In the genomic region with DNA sequence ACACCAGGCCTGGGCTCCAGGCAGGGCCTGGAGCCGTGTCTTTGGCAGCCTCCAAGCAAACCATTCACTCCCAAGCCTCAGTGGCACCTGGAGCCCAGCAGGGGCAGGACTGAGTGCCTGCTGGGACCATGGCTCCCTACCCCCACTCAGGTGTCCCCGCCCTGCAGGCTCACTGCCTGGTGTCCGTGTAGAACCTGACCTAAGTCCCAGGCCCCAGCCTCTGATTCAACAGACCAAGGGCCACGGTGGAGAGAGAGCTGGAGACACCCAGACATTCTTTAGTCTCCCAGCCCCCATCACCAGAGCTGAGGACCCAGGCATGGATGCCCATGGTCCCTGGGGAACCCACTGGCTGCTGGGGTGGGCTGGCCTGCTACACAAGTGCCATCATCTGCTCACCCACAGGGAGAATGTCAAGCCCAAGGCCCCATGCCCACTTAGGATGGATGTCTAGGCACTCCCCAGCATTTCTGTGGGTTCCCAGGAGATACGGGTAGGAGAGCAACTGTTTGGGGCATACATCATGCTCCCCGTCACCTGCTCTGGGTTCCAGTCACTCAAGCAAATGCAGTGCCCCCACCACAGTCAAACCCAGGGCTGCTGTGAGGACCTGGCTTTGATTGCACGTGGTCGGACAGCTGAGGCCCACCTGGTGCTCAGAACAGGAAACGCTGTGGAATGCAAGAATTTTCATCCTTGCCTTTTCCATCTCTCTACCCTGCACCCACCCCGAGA, we compare ENCODE assay signal across 12 cellular contexts. TPM values are rescaled to one million over a fixed set of nuclear protein-coding genes. Genes with fewer than 3 reads are reported as not detected.
DNase-seq lines count a peak whose midpoint lies in the region; ATAC-seq and TF ChIP-seq lines count a peak whose summit lies in the region.
"Had no signal": no experiment of that assay in that cellular context is flagged by ENCODE, and none has a peak within 500 bp of the region (broad histone marks: within the 10 kb centered on the region; RNA-seq: fewer than 3 reads in every experiment).

No MANE protein-coding gene starts in this region.

- H3K79me2 ChIP-seq in hepatocyte: no peaks in the 10 kb centered on the region

- WGBS in hepatocyte (ENCODE audit: low lambda C conversion rate, missing lambda C conversion rate): 75% methylated on average over 9 of the region's 10 CpGs

- no peaks in the 10 kb centered on the region for H3K9me3 Mint-ChIP-seq in activated naive CD4-positive, alpha-beta T cell treated with anti-CD3 and anti-CD28 coated beads, Interleukin-2, amount 50 U/mL, for 24 hours

- H3K27me3 Mint-ChIP-seq in activated naive CD4-positive, alpha-beta T cell treated with anti-CD3 and anti-CD28 coated beads, Interleukin-2, amount 50 U/mL, for 24 hours: no peaks in the 10 kb centered on the region

- no peak overlapping the region for H3K4me2 ChIP-seq in hepatocyte

- H4K20me1 ChIP-seq in hepatocyte (ENCODE audit: insufficient read depth, poor library complexity, severe bottlenecking): no peaks in the 10 kb centered on the region

- H3K9me3 ChIP-seq in hepatocyte (ENCODE audit: low read depth): no peaks in the 10 kb centered on the region
- H3K9me3 ChIP-seq: thyroid gland had no signal

- no peak overlapping the region for H3K4me3 Mint-ChIP-seq in activated naive CD4-positive, alpha-beta T cell treated with anti-CD3 and anti-CD28 coated beads, Interleukin-2, amount 50 U/mL, for 24 hours

- peaks cover 4% of the 10 kb centered on the region for H3K36me3 Mint-ChIP-seq in activated naive CD4-positive, alpha-beta T cell treated with anti-CD3 and anti-CD28 coated beads, Interleukin-2, amount 50 U/mL, for 24 hours

- CTCF ChIA-PET in RWPE1 (lab: Yijun Ruan, JAX): interaction anchor here (0.5 to 1.3 kb wide), 4 partner anchors 9 to 283 kb away, joined by 3 to 4 read pairs (median 4); no protein-coding TSS in a partner anchor

- H3K27ac ChIP-seq in RWPE1 (peak overlapping the region; percentile 93), hepatocyte (no peak overlapping the region), temporal lobe (ENCODE audit: low read depth, low read length) (peak overlapping the region; percentile 44)
- H3K27ac ChIP-seq: heart left ventricle, thyroid gland had no signal

- peaks cover 11% of the 10 kb centered on the region for H3K4me1 Mint-ChIP-seq in activated naive CD4-positive, alpha-beta T cell treated with anti-CD3 and anti-CD28 coated beads, Interleukin-2, amount 50 U/mL, for 24 hours

- peaks cover 3% of the 10 kb centered on the region for H3K4me1 ChIP-seq in hepatocyte (ENCODE audit: insufficient read depth)

- no peak overlapping the region for H3K4me3 ChIP-seq in hepatocyte
- H3K4me3 ChIP-seq: coronary artery, heart left ventricle, thyroid gland had no signal

- H3K27me3 ChIP-seq in hepatocyte: no peaks in the 10 kb centered on the region
- H3K27me3 ChIP-seq: heart left ventricle, thyroid gland had no signal

- no peak for ATAC-seq in GM18873 (IDR thresholded peaks at IDR 0.05; ENCODE audit: low FRiP score, unreplicated experiment)
- ATAC-seq in GM21367 (IDR thresholded peaks at IDR 0.05; ENCODE audit: unreplicated experiment): no peak
- ATAC-seq: heart left ventricle had no signal

- TF ChIP-seq CTCF in RWPE1 (conservative IDR thresholded peaks at IDR 0.05; ENCODE audit: low read depth) (no peak), hepatocyte (IDR thresholded peaks at IDR 0.05; ENCODE audit: poor library complexity) (no peak)

- H2AFZ ChIP-seq in hepatocyte: no peak overlapping the region

- no peaks in the 10 kb centered on the region for H3K9me2 ChIP-seq in hepatocyte (replicated peaks; ENCODE audit: insufficient read depth)

- no peaks in the 10 kb centered on the region for H3K36me3 ChIP-seq in hepatocyte (replicated peaks; ENCODE audit: insufficient read depth, low read depth)
- H3K36me3 ChIP-seq: thyroid gland had no signal

- peak overlapping the region; percentile 70 for H3K27ac Mint-ChIP-seq in activated naive CD4-positive, alpha-beta T cell treated with anti-CD3 and anti-CD28 coated beads, Interleukin-2, amount 50 U/mL, for 24 hours

- DNase-seq in activated naive CD4-positive, alpha-beta T cell (lab: John Stamatoyannopoulos, UW): no peak
- DNase-seq in RWPE1 (ENCODE audit: low spot score) (peak; percentile 36), hepatocyte (ENCODE audit: low spot score) (peak; percentile 25), DMS153 treated with DMSO at 0.1 percent for 48 hours (lab: John Stamatoyannopoulos, UW; ENCODE audit: unreplicated experiment) (no peak)
- DNase-seq: heart left ventricle; stimulated activated CD4-positive, alpha-beta T cell treated with anti-CD3 and anti-CD28 coated beads, Interleukin-2, amount 100 ng/mL, for 24 hours; thyroid gland had no signal

- POLR2A ChIA-PET in RWPE1 (lab: Yijun Ruan, JAX; ENCODE audit: low non-redundant PET): no interaction called here

RNA-seq across cellular contexts. Expression of a gene that starts 42.9 kb away (rescaled TPM):
- total RNA-seq in hepatocyte (21.9 and 28.2 TPM in 2 replicates), temporal lobe (24.8 TPM)
- polyA plus RNA-seq in hepatocyte: 15.7 and 16.6 TPM in 2 replicates

Comparison
In these comparisons a context has a peak if more than half of its experiments do, and no peak if none do; other contexts are left out.
1. DNase-seq: peak in RWPE1 (single experiment) and hepatocyte (single experiment); none in activated naive CD4-positive, alpha-beta T cell (0 of 4) and DMS153 treated with DMSO at 0.1 percent for 48 hours (single experiment).